25 cellular contexts compared by ENCODE assay signal in genomic region chr7:149000961-149001360, GRCh38.
"Had no signal": no experiment of that assay in that cellular context is flagged by ENCODE, and none has a peak within 500 bp of the region (broad histone marks: within the 10 kb centered on the region; RNA-seq: fewer than 3 reads in every experiment).

No MANE protein-coding gene starts in this region.

- DNase-seq: activated CD4-positive, alpha-beta memory T cell treated with anti-CD3 and anti-CD28 coated beads for 36 hours; activated effector memory CD4-positive, alpha-beta T cell treated with anti-CD3 and anti-CD28 coated beads, Interleukin-2, amount 50 U/mL, for 16 hours; activated naive CD8-positive, alpha-beta T cell treated with anti-CD3 and anti-CD28 coated beads, Interleukin-2, amount 10 ng/mL, durations not matched to agents 7 days and 5 days; activated T-cell treated with anti-CD3 and anti-CD28 coated beads, Interleukin-2, amount 50 U/mL, for 72 hours; amygdala; cerebellar nuclear complex; cortex of kidney; endodermal cell; esophagus squamous epithelium; head of caudate nucleus; hypothalamus; left ventricle myocardium inferior; mammary epithelial cell; midbrain; retina; SK-N-SH; stimulated activated CD4-positive, alpha-beta T cell treated with anti-CD3 and anti-CD28 coated beads, Interleukin-4, amount 100 ng/mL, for 1 hour; stimulated activated naive CD4-positive, alpha-beta T cell; upper lobe of left lung had no signal

- H3K4me3 Mint-ChIP-seq: activated CD4-positive, alpha-beta memory T cell treated with anti-CD3 and anti-CD28 coated beads for 36 hours; activated naive CD8-positive, alpha-beta T cell treated with anti-CD3 and anti-CD28 coated beads, Interleukin-2, amount 10 ng/mL, durations not matched to agents 7 days and 5 days; activated T-cell treated with anti-CD3 and anti-CD28 coated beads, Interleukin-2, amount 50 U/mL, for 72 hours; endodermal cell; nephron had no signal

- H3K9me3 ChIP-seq: esophagus squamous epithelium, gastroesophageal sphincter, left ventricle myocardium inferior, SK-N-SH, thoracic aorta, upper lobe of left lung had no signal

- H3K27ac ChIP-seq: esophagus squamous epithelium, gastroesophageal sphincter, left ventricle myocardium inferior, thoracic aorta, upper lobe of left lung had no signal

- H3K4me2 ChIP-seq: SK-N-SH had no signal

- H3K4me3 ChIP-seq: esophagus squamous epithelium, gastroesophageal sphincter, left ventricle myocardium inferior, thoracic aorta, upper lobe of left lung had no signal

- H3K27me3 Mint-ChIP-seq: activated CD4-positive, alpha-beta memory T cell treated with anti-CD3 and anti-CD28 coated beads for 36 hours; activated naive CD8-positive, alpha-beta T cell treated with anti-CD3 and anti-CD28 coated beads, Interleukin-2, amount 10 ng/mL, durations not matched to agents 7 days and 5 days; progenitor cell of endocrine pancreas had no signal

- H3K4me1 Mint-ChIP-seq: endodermal cell, nephron had no signal

- H3K9ac ChIP-seq: SK-N-SH had no signal

- H3K9me3 Mint-ChIP-seq: activated CD4-positive, alpha-beta memory T cell treated with anti-CD3 and anti-CD28 coated beads for 36 hours; activated naive CD8-positive, alpha-beta T cell treated with anti-CD3 and anti-CD28 coated beads, Interleukin-2, amount 10 ng/mL, durations not matched to agents 7 days and 5 days; activated T-cell treated with anti-CD3 and anti-CD28 coated beads, Interleukin-2, amount 50 U/mL, for 72 hours; endodermal cell; nephron had no signal

- H3K27me3 ChIP-seq: esophagus squamous epithelium, gastroesophageal sphincter, upper lobe of left lung had no signal

- ATAC-seq: activated CD4-positive, CD25-positive, alpha-beta regulatory T cell treated with anti-CD3 and anti-CD28 coated beads, Interleukin-2, amount 50 U/mL, for 24 hours; activated T-cell treated with anti-CD3 and anti-CD28 coated beads, Interleukin-2, amount 50 U/mL, for 72 hours; gastroesophageal sphincter had no signal

- H3K4me1 ChIP-seq: left ventricle myocardium inferior had no signal

- H3K27ac Mint-ChIP-seq: activated CD4-positive, alpha-beta memory T cell treated with anti-CD3 and anti-CD28 coated beads for 36 hours; activated naive CD8-positive, alpha-beta T cell treated with anti-CD3 and anti-CD28 coated beads, Interleukin-2, amount 10 ng/mL, durations not matched to agents 7 days and 5 days; activated T-cell treated with anti-CD3 and anti-CD28 coated beads, Interleukin-2, amount 50 U/mL, for 72 hours; progenitor cell of endocrine pancreas had no signal

- FAIRE-seq: bronchial epithelial cell had no signal
